In genomic region chr3:184751204-184751809, GRCh38 we compare ENCODE assay signal across 18 cellular contexts.
"Had no signal": no experiment of that assay in that cellular context is flagged by ENCODE, and none has a peak within 500 bp of the region (broad histone marks: within the 10 kb centered on the region; RNA-seq: fewer than 3 reads in every experiment).

No MANE protein-coding gene starts in this region.

- DNase-seq: activated B cell treated with CpG ODN at 0.5 μM for 24 hours; activated CD4-positive, alpha-beta T cell treated with anti-CD3 and anti-CD28 coated beads for 36 hours; activated CD4-positive, alpha-beta T cell treated with anti-CD3 and anti-CD28 coated beads, Interleukin-2, amount 50 U/mL, for 48 hours; activated naive CD4-positive, alpha-beta T cell treated with Interleukin-2 at 50 U/mL for 16 hours; activated naive CD8-positive, alpha-beta T cell treated with anti-CD3 and anti-CD28 coated beads for 36 hours; activated T-cell treated with anti-CD3 and anti-CD28 coated beads, Interleukin-2, amount 50 U/mL, for 48 hours; cerebellar nuclear complex; stimulated activated CD4-positive, alpha-beta T cell treated with anti-CD3 and anti-CD28 coated beads, Interleukin-2, amount 100 ng/mL, for 24 hours; T-helper 9 cell; testis had no signal

- H3K36me3 ChIP-seq: prostate gland, right atrium auricular region, vagina had no signal

- H3K9me3 ChIP-seq: prostate gland, right atrium auricular region, testis, vagina had no signal

- H3K27me3 ChIP-seq: right atrium auricular region, testis, vagina had no signal

- H3K27ac ChIP-seq: coronary artery, epithelial cell of prostate, prostate gland, right atrium auricular region, testis, vagina had no signal

- H3K4me3 Mint-ChIP-seq: activated B cell treated with CpG ODN at 0.5 μM for 24 hours; activated CD4-positive, alpha-beta T cell treated with anti-CD3 and anti-CD28 coated beads for 36 hours; activated naive CD8-positive, alpha-beta T cell treated with anti-CD3 and anti-CD28 coated beads for 36 hours; stimulated activated memory B cell treated with anti-CD40 and anti-IgM and Interleukin-4, amounts not matched to agents 10 μg/mL and 1 μg/mL and 100 μg/mL, for 72 hours; type B pancreatic cell had no signal

- H3K4me1 ChIP-seq: prostate gland, testis had no signal

- H3K9me3 Mint-ChIP-seq: activated B cell treated with CpG ODN at 0.5 μM for 24 hours; activated naive CD8-positive, alpha-beta T cell treated with anti-CD3 and anti-CD28 coated beads for 36 hours; stimulated activated memory B cell treated with anti-CD40 and anti-IgM and Interleukin-4, amounts not matched to agents 10 μg/mL and 1 μg/mL and 100 μg/mL, for 72 hours; type B pancreatic cell had no signal

- H3K27ac Mint-ChIP-seq: activated B cell treated with CpG ODN at 0.5 μM for 24 hours; activated CD4-positive, alpha-beta T cell treated with anti-CD3 and anti-CD28 coated beads for 36 hours; activated naive CD8-positive, alpha-beta T cell treated with anti-CD3 and anti-CD28 coated beads for 36 hours; stimulated activated memory B cell treated with anti-CD40 and anti-IgM and Interleukin-4, amounts not matched to agents 10 μg/mL and 1 μg/mL and 100 μg/mL, for 72 hours; type B pancreatic cell had no signal

- ATAC-seq: activated CD4-positive, alpha-beta T cell treated with anti-CD3 and anti-CD28 coated beads for 36 hours; left ventricle myocardium superior; stimulated activated memory B cell treated with anti-CD40 and anti-IgM and Interleukin-4, amounts not matched to agents 10 μg/mL and 1 μg/mL and 100 μg/mL, for 72 hours had no signal

- H3K4me3 ChIP-seq: coronary artery, prostate gland, right atrium auricular region, testis, vagina had no signal

- H3K4me1 Mint-ChIP-seq: activated naive CD8-positive, alpha-beta T cell treated with anti-CD3 and anti-CD28 coated beads for 36 hours had no signal

- H3K36me3 Mint-ChIP-seq: activated naive CD8-positive, alpha-beta T cell treated with anti-CD3 and anti-CD28 coated beads for 36 hours; stimulated activated memory B cell treated with anti-CD40 and anti-IgM and Interleukin-4, amounts not matched to agents 10 μg/mL and 1 μg/mL and 100 μg/mL, for 72 hours; type B pancreatic cell had no signal
